Comparison of ENCODE assay signal across 30 cellular contexts in the genomic region with DNA sequence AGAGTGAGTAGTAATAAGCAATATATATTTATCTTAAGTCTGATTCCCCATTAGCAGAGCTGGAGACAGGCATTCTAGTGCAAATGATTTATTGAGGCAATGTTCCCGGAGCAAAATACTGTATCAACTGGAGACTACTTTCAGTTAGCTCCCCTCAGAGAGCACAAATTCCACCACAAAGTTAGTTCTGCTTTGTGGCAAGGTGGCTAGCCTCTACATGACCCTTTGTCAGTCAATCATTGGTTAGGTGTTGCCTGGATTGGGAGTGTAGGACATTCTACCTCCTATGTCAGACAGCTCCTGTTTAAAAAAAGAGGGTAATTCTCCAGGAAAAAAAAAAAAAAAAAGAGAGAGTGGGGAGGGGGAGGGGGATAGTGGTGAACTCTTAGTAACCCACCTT.
"Had no signal": no experiment of that assay in that cellular context is flagged by ENCODE, and none has a peak within 500 bp of the region (broad histone marks: within the 10 kb centered on the region; RNA-seq: fewer than 3 reads in every experiment).

No MANE protein-coding gene starts in this region.

- H3K27ac Mint-ChIP-seq: immature natural killer cell; naive thymus-derived CD4-positive, alpha-beta T cell; nephron; progenitor cell of endocrine pancreas; stimulated activated naive B cell treated with anti-CD40 and anti-IgM and Interleukin-4, amounts not matched to agents 10 μg/mL and 1 μg/mL and 100 μg/mL, for 72 hours had no signal

- H3K36me3 Mint-ChIP-seq: immature natural killer cell; naive thymus-derived CD4-positive, alpha-beta T cell; stimulated activated naive B cell treated with anti-CD40 and anti-IgM and Interleukin-4, amounts not matched to agents 10 μg/mL and 1 μg/mL and 100 μg/mL, for 72 hours had no signal

- H3K36me3 ChIP-seq: left lung, lower lobe of right lung, ovary, right atrium auricular region, right lobe of liver, stomach, thyroid gland, transverse colon, upper lobe of left lung, vagina had no signal

- H3K4me2 ChIP-seq: smooth muscle cell had no signal

- H3K27me3 ChIP-seq: left lung, ovary, right atrium auricular region, right lobe of liver, stomach, testis, thyroid gland, transverse colon, upper lobe of left lung, vagina had no signal

- ATAC-seq: left colon; left lung; lower lobe of right lung; mucosa of descending colon; naive thymus-derived CD4-positive, alpha-beta T cell; right lobe of liver; stimulated activated naive B cell treated with anti-CD40 and anti-IgM and Interleukin-4, amounts not matched to agents 10 μg/mL and 1 μg/mL and 100 μg/mL, for 72 hours; stimulated activated naive CD8-positive, alpha-beta T cell treated with anti-CD3 and anti-CD28 coated beads, Interleukin-15, Interleukin-2, amounts not matched to agents 100 U/mL and 50 U/mL, for 24 hours had no signal

- FAIRE-seq: islet of Langerhans, kidney had no signal

- DNase-seq: hippocampal formation; immature natural killer cell; kidney; left colon; left lung; lower lobe of right lung; mammary epithelial cell; midbrain; mucosa of descending colon; naive thymus-derived CD4-positive, alpha-beta T cell; ovary; right lobe of liver; stimulated activated CD4-positive, alpha-beta T cell treated with anti-CD3 and anti-CD28 coated beads, Interleukin-12 subunit alpha, Interleukin-12 subunit beta, amount 100 ng/mL, for 4 hours; stimulated activated CD4-positive, alpha-beta T cell treated with anti-CD3 and anti-CD28 coated beads, Interleukin-15, amount 100 ng/mL, for 24 hours; stimulated activated CD4-positive, alpha-beta T cell treated with anti-CD3 and anti-CD28 coated beads, Interleukin-2, amount 100 ng/mL, for 24 hours; stimulated activated CD4-positive, alpha-beta T cell treated with anti-CD3 and anti-CD28 coated beads, Interleukin-4, amount 100 ng/mL, for 1 hour; stimulated activated naive B cell treated with anti-CD40 and anti-IgM and Interleukin-4, amounts not matched to agents 10 μg/mL and 1 μg/mL and 100 μg/mL, for 72 hours; stimulated activated naive CD8-positive, alpha-beta T cell treated with anti-CD3 and anti-CD28 coated beads, Interleukin-15, Interleukin-2, amounts not matched to agents 100 U/mL and 50 U/mL, for 24 hours; stomach; testis; thyroid gland; transverse colon; upper lobe of left lung had no signal

- H3K9me3 ChIP-seq: mucosa of descending colon, ovary, right lobe of liver, testis, thyroid gland, vagina had no signal

- H3K4me3 ChIP-seq: left lung, lower lobe of right lung, mucosa of descending colon, ovary, right atrium auricular region, right lobe of liver, smooth muscle cell, stomach, testis, thyroid gland, transverse colon, upper lobe of left lung, vagina had no signal

- H3K4me1 ChIP-seq: left lung, lower lobe of right lung, right atrium auricular region, right lobe of liver, stomach, testis, thyroid gland, transverse colon, upper lobe of left lung, vagina had no signal

- H3K4me3 Mint-ChIP-seq: immature natural killer cell; naive thymus-derived CD4-positive, alpha-beta T cell; nephron; neural crest cell; stimulated activated naive B cell treated with anti-CD40 and anti-IgM and Interleukin-4, amounts not matched to agents 10 μg/mL and 1 μg/mL and 100 μg/mL, for 72 hours had no signal

- H3K27ac ChIP-seq: left lung, lower lobe of right lung, ovary, right atrium auricular region, right lobe of liver, stomach, testis, thyroid gland, transverse colon, upper lobe of left lung, vagina had no signal

- H3K4me1 Mint-ChIP-seq: immature natural killer cell; naive thymus-derived CD4-positive, alpha-beta T cell; nephron; neural crest cell; stimulated activated naive B cell treated with anti-CD40 and anti-IgM and Interleukin-4, amounts not matched to agents 10 μg/mL and 1 μg/mL and 100 μg/mL, for 72 hours had no signal

- H3K27me3 Mint-ChIP-seq: naive thymus-derived CD4-positive, alpha-beta T cell; progenitor cell of endocrine pancreas; stimulated activated naive B cell treated with anti-CD40 and anti-IgM and Interleukin-4, amounts not matched to agents 10 μg/mL and 1 μg/mL and 100 μg/mL, for 72 hours had no signal
